Comparison of ENCODE assay signal across 7 cellular contexts in genomic region chr6:393391-394221, GRCh38. TPM values are rescaled to one million over a fixed set of nuclear protein-coding genes. Genes with fewer than 3 reads are reported as not detected.
DNase-seq lines count a peak whose midpoint lies in the region; ATAC-seq and TF ChIP-seq lines count a peak whose summit lies in the region.

No MANE protein-coding gene starts in this region.

- H3K4me1 ChIP-seq in H9 (ENCODE audit: insufficient read depth, low read length) = no peaks in the 10 kb centered on the region

- H2BK5ac ChIP-seq in H9 (ENCODE audit: insufficient read length, low read length) = no peak overlapping the region

- H3K4me2 ChIP-seq in H9 (ENCODE audit: insufficient read depth, insufficient read length, low read length) = peak overlapping the region; percentile 67

- H3K27ac Mint-ChIP-seq in H9 (no peak overlapping the region), immature natural killer cell (peak overlapping the region in 5 of 6 donors; percentile 29 to 84 (median 46))

- no peak overlapping the region for H2AK5ac ChIP-seq in H9 (ENCODE audit: insufficient read length, low read length)

- no peak overlapping the region for H2BK120ac ChIP-seq in H9 (ENCODE audit: low read depth, low read length, poor library complexity, severe bottlenecking)

- H3K4me1 Mint-ChIP-seq in H9 = peaks cover 6 to 11% of the 10 kb centered on the region in 2 experiments
- H3K4me1 Mint-ChIP-seq in immature natural killer cell = peaks cover 25 to 29% of the 10 kb centered on the region in 2 donors

- no peak overlapping the region for H3K27ac ChIP-seq in H9 (ENCODE audit: insufficient read length, low read depth, low read length)

- H3K23ac ChIP-seq in H9 (ENCODE audit: insufficient read length, low read depth, low read length) = no peak overlapping the region

- H3K27me3 Mint-ChIP-seq in H9 (ENCODE audit: low read depth) (peaks cover 93% of the 10 kb centered on the region), immature natural killer cell (ENCODE audit: low read depth in 3 of 3) (peaks cover 12 to 22% (median 15%) of the 10 kb centered on the region in 3 donors)

- H3K4ac ChIP-seq in H9 (ENCODE audit: low read depth, low read length) = no peak overlapping the region

- H4K91ac ChIP-seq in H9 (ENCODE audit: insufficient read length, low read depth, low read length) = no peak overlapping the region

- no peak overlapping the region for H2BK20ac ChIP-seq in H9 (ENCODE audit: low read depth, low read length, poor library complexity, severe bottlenecking)

- H3K56ac ChIP-seq in H9 (ENCODE audit: insufficient read length, low read depth, low read length) = no peak overlapping the region

- no peak overlapping the region for H2BK12ac ChIP-seq in H9 (ENCODE audit: insufficient read length, low read depth, low read length)

- no peak overlapping the region for H2AFZ ChIP-seq in H9 (ENCODE audit: low read length)

- no peak overlapping the region for H2BK15ac ChIP-seq in H9 (ENCODE audit: low read depth, low read length)

- no peaks in the 10 kb centered on the region; a peak in 1 of 7 replicates for H3K36me3 Mint-ChIP-seq in H9 (ENCODE audit: insufficient read depth in 1 of 3, low read depth in 3 of 3)
- H3K36me3 Mint-ChIP-seq in immature natural killer cell = peaks cover 0 to 18% (median 7%) of the 10 kb centered on the region in 3 donors

- no peak overlapping the region for H3K14ac ChIP-seq in H9 (ENCODE audit: insufficient read depth, low read length)

- H3K23me2 ChIP-seq in H9 (ENCODE audit: insufficient read length, low read depth, low read length, poor library complexity, severe bottlenecking) = peaks cover 20% of the 10 kb centered on the region

- WGBS in H9 (ENCODE audit: extremely low coverage, insufficient read length, low lambda C conversion rate) = no CpG with 5 or more reads among the region's 68 CpGs

- DNase-seq in H9 = no peak
- DNase-seq in activated CD8-positive, alpha-beta memory T cell treated with anti-CD3 and anti-CD28 coated beads, Interleukin-2, amount 50 U/mL, for 48 hours = peak; percentile 65
- DNase-seq in immature natural killer cell = peak in 2 of 3 donors; percentile 16 to 18
- peak; percentile 51 for DNase-seq in stimulated activated naive CD4-positive, alpha-beta T cell treated with Interleukin-2 at 50 U/mL for 16 hours (lab: John Stamatoyannopoulos, UW)
- DNase-seq in globus pallidus (ENCODE audit: low spot score) = no peak
- no peak for DNase-seq in SW480 (ENCODE audit: low spot score)

- peaks cover 33% of the 10 kb centered on the region; the same call in 1 of the 2 replicates for H3K27me3 ChIP-seq in H9 (ENCODE audit: insufficient read depth, low read length)

- H4K5ac ChIP-seq in H9 (ENCODE audit: insufficient read length, low read depth, low read length) = no peak overlapping the region

- no peak for TF ChIP-seq CTCF in H9 (conservative IDR thresholded peaks at IDR 0.05)

- H3K9ac ChIP-seq in H9 (ENCODE audit: extremely low read depth, insufficient read length, low read length) = no peak overlapping the region

- no peak for ATAC-seq in HG03442 (IDR thresholded peaks at IDR 0.05; ENCODE audit: unreplicated experiment)

- H4K20me1 ChIP-seq in H9 (ENCODE audit: control insufficient read depth, insufficient read depth, insufficient read length) = no peaks in the 10 kb centered on the region

- H3K79me2 ChIP-seq in H9 (ENCODE audit: insufficient read depth, low read length) = no peaks in the 10 kb centered on the region

- H3K18ac ChIP-seq in H9 (ENCODE audit: insufficient read length, low read depth, low read length) = no peak overlapping the region

- H3K9me3 ChIP-seq in H9 (ENCODE audit: control insufficient read depth, low read depth, low read length) = no peaks in the 10 kb centered on the region

- H3K79me1 ChIP-seq in H9 (ENCODE audit: insufficient read depth, low read depth, low read length, poor library complexity, severe bottlenecking) = no peaks in the 10 kb centered on the region

- H3K9me3 Mint-ChIP-seq in H9 (peaks cover 3 to 4% of the 10 kb centered on the region in 2 experiments; a peak in 4 of 5 replicates), immature natural killer cell (no peaks in the 10 kb centered on the region)

- H3K4me3 Mint-ChIP-seq in H9 = peak overlapping the region; percentile 60 to 89
- peak overlapping the region; percentile 84 to 96 (median 92) for H3K4me3 Mint-ChIP-seq in immature natural killer cell

- no peak overlapping the region for H4K8ac ChIP-seq in H9 (replicated peaks; ENCODE audit: insufficient read length, low read depth, low read length)

- H3T11ph ChIP-seq in H9 (ENCODE audit: low read length) = no peak overlapping the region

RNA-seq across cellular contexts. Expression of gene IRF4, which starts 2.1 kb away (rescaled TPM):
- 0.31 and 0.68 TPM in 2 replicates for total RNA-seq in H9 (2021)
- polyA plus RNA-seq in immature natural killer cell = under 1 TPM; 0.41 to 0.98 (median 0.51) TPM

Comparison
In these comparisons a context has a peak if more than half of its experiments do, and no peak if none do; other contexts are left out.
1. DNase-seq: peak in activated CD8-positive, alpha-beta memory T cell treated with anti-CD3 and anti-CD28 coated beads, Interleukin-2, amount 50 U/mL, for 48 hours (single experiment), immature natural killer cell (2 of 3) and stimulated activated naive CD4-positive, alpha-beta T cell treated with Interleukin-2 at 50 U/mL for 16 hours (single experiment); none in H9 (single experiment), globus pallidus (single experiment) and SW480 (single experiment).
2. H3K27ac Mint-ChIP-seq: peak in immature natural killer cell (5 of 6); none in H9 (0 of 3).